Comparison of ENCODE assay signal across 18 cellular contexts in the genomic region with DNA sequence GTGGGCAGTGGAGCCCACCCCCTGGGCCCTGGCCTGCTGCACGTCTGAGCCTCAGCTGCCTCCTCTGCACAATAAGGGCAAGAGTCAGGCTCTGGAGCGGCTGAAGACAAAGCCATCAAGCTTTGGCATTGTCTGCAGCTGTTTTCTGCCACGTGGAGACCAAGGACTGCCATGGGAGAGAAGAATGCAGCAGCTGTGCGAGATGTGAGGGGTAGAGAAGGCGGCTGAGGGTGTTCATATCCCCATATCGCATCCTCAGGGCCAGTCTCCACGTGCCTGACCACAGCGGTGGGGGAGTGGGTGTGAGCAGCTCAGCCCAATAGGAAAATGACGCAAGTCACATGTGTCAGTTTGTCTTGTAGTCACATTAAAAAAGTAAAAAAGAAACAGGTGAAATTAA. TPM values are rescaled to one million over a fixed set of nuclear protein-coding genes. Genes with fewer than 3 reads are reported as not detected.
DNase-seq lines count a peak whose midpoint lies in the region; ATAC-seq, FAIRE-seq and TF ChIP-seq lines count a peak whose summit lies in the region.
"Had no signal": no experiment of that assay in that cellular context is flagged by ENCODE, and none has a peak within 500 bp of the region (broad histone marks: within the 10 kb centered on the region; RNA-seq: fewer than 3 reads in every experiment).

No MANE protein-coding gene starts in this region.

- no peaks in the 10 kb centered on the region for H3K9me2 ChIP-seq in SK-N-SH

- H3K79me2 ChIP-seq in SK-N-SH (ENCODE audit: insufficient read depth) (no peaks in the 10 kb centered on the region), parathyroid adenoma (no peaks in the 10 kb centered on the region)

- FAIRE-seq in frontal cortex (lab: Jason Lieb, UNC): no peak
- FAIRE-seq: GM12891, TTC549 had no signal

- WGBS in SK-N-SH (ENCODE audit: low lambda C conversion rate): 83% methylated on average over 7 of the region's 9 CpGs
- 74 to 78% (median 74%) methylated on average over 9 of the region's 9 CpGs for WGBS in heart left ventricle, 4 donors
- 76 to 82% methylated on average over 9 of the region's 9 CpGs for WGBS in upper lobe of left lung, 2 donors

- TF ChIP-seq EP300 in SK-N-SH (IDR thresholded peaks at IDR 0.05; ENCODE audit: borderline replicate concordance in 1 of 2, low read depth in 1 of 2, low read length in 1 of 2): no peak
- TF ChIP-seq EP300 in upper lobe of left lung (IDR thresholded peaks at IDR 0.05): no peak

- TF ChIP-seq RAD21 in SK-N-SH (IDR thresholded peaks at IDR 0.05; ENCODE audit: low read length): no peak

- H3K4me3 ChIP-seq in SK-N-SH (ENCODE audit: low read depth in 2 of 2, low read length in 1 of 2) (no peak overlapping the region), heart left ventricle (no peak overlapping the region), parathyroid adenoma (ENCODE audit: low read depth, low read length) (no peak overlapping the region), upper lobe of left lung (no peak overlapping the region)
- H3K4me3 ChIP-seq: ovary, SJSA1 had no signal

- H3K4me1 ChIP-seq in SK-N-SH (ENCODE audit: control insufficient read depth in 1 of 2, insufficient read depth in 2 of 2, low read depth in 1 of 2, low read length in 1 of 2) (peaks cover 0 to 12% of the 10 kb centered on the region in 2 experiments; a peak in 2 of 4 replicates), heart left ventricle (peaks cover 0 to 44% (median 22%) of the 10 kb centered on the region in 12 donors), parathyroid adenoma (no peaks in the 10 kb centered on the region), upper lobe of left lung (peaks cover 0 to 23% (median 14%) of the 10 kb centered on the region in 4 donors)
- H3K4me1 ChIP-seq: SJSA1 had no signal

- H3K9ac ChIP-seq in SK-N-SH (no peak overlapping the region), parathyroid adenoma (no peak overlapping the region)

- TF ChIP-seq CTCF in SK-N-SH (IDR thresholded peaks at IDR 0.05) (no peak), heart left ventricle (IDR thresholded peaks at IDR 0.05) (no peak), parathyroid adenoma (IDR thresholded peaks at IDR 0.05) (no peak), upper lobe of left lung (IDR thresholded peaks at IDR 0.05) (no peak)

- H3K27me3 ChIP-seq in SK-N-SH (ENCODE audit: insufficient read depth) (no peaks in the 10 kb centered on the region), heart left ventricle (no peaks in the 10 kb centered on the region), parathyroid adenoma (ENCODE audit: control insufficient read depth, insufficient read depth, low read length) (no peaks in the 10 kb centered on the region), upper lobe of left lung (no peaks in the 10 kb centered on the region)
- H3K27me3 ChIP-seq: ovary, SJSA1 had no signal

- no peak overlapping the region for H3K4me2 ChIP-seq in SK-N-SH
- H3K4me2 ChIP-seq in parathyroid adenoma (ENCODE audit: low read length): no peak overlapping the region

- POLR2A ChIA-PET in SK-N-SH (lab: Yijun Ruan, JAX): no interaction called here

- no peak for ATAC-seq in SK-N-SH treated with all-trans-retinoic acid at 6 μM for 48 hours
- ATAC-seq in heart left ventricle: peak in 1 of 4 donors; percentile 11
- peak in 1 of 2 donors; percentile 18 for ATAC-seq in upper lobe of left lung (ENCODE audit: low FRiP score in 2 of 2)
- no peak for ATAC-seq in GM18909 (IDR thresholded peaks at IDR 0.05; ENCODE audit: poor library complexity, unreplicated experiment)
- no peak for ATAC-seq in HG03442 (IDR thresholded peaks at IDR 0.05; ENCODE audit: unreplicated experiment)

- H3F3A ChIP-seq in SK-N-SH (replicated peaks; ENCODE audit: insufficient read depth): no peaks in the 10 kb centered on the region

- H3K36me3 ChIP-seq in SK-N-SH (replicated peaks in 1 of 2; ENCODE audit: control insufficient read depth in 1 of 2, insufficient read depth in 2 of 2, low read length in 1 of 2) (no peaks in the 10 kb centered on the region), heart left ventricle (no peaks in the 10 kb centered on the region), parathyroid adenoma (ENCODE audit: control insufficient read depth, insufficient read depth, low read length) (no peaks in the 10 kb centered on the region), upper lobe of left lung (no peaks in the 10 kb centered on the region)
- H3K36me3 ChIP-seq: ovary, SJSA1 had no signal

- H4K20me1 ChIP-seq in SK-N-SH (ENCODE audit: insufficient read depth): no peaks in the 10 kb centered on the region

- DNase-seq in SK-N-SH: no peak
- no peak for DNase-seq in heart left ventricle
- DNase-seq in upper lobe of left lung: no peak
- no peak for DNase-seq in frontal cortex (ENCODE audit: low spot score in 2 of 2)
- DNase-seq: 8988T; activated CD4-positive, alpha-beta memory T cell treated with anti-CD3 and anti-CD28 coated beads, Interleukin-2, amount 10 ng/mL, durations not matched to agents 7 days and 5 days; amniotic stem cell; CD4-positive, CD25-positive, alpha-beta regulatory T cell; mesendoderm; NCI-H2029 treated with DMSO at 0.1 percent for 48 hours; ovary had no signal

- intact Hi-C loops in heart left ventricle (cut with DNase I): no loop called here

- H3K27ac ChIP-seq in SK-N-SH (ENCODE audit: low read depth in 2 of 2, low read length in 1 of 2) (no peak overlapping the region; a peak in 1 of 4 replicates), heart left ventricle (peak overlapping the region in 11 of 12 donors; percentile 24 to 76 (median 59)), parathyroid adenoma (peak overlapping the region; percentile 1), upper lobe of left lung (peak overlapping the region in 3 of 4 donors; percentile 5 to 51 (median 26))
- H3K27ac ChIP-seq: SJSA1 had no signal

- no peak for TF ChIP-seq POLR2A in heart left ventricle (IDR thresholded peaks at IDR 0.05)
- TF ChIP-seq POLR2A in upper lobe of left lung (IDR thresholded peaks at IDR 0.05): no peak

- CTCF ChIA-PET in SK-N-SH (lab: Yijun Ruan, JAX): interaction anchor here (0.8 to 2.4 kb wide), 4 partner anchors 13 to 341 kb away, joined by 3 to 9 read pairs (median 7); no protein-coding TSS in a partner anchor

- H3K9me3 ChIP-seq in SK-N-SH: no peaks in the 10 kb centered on the region
- no peaks in the 10 kb centered on the region for H3K9me3 ChIP-seq in heart left ventricle
- no peaks in the 10 kb centered on the region for H3K9me3 ChIP-seq in parathyroid adenoma (ENCODE audit: control insufficient read depth, low read length)
- no peaks in the 10 kb centered on the region for H3K9me3 ChIP-seq in upper lobe of left lung
- H3K9me3 ChIP-seq: ovary, SJSA1 had no signal

- H2AFZ ChIP-seq in SK-N-SH (ENCODE audit: low read depth) (peak overlapping the region; percentile 63; the same call in 1 of the 2 replicates), parathyroid adenoma (no peak overlapping the region)

TF ChIP-seq in SK-N-SH, 30 proteins besides CTCF, POLR2A, EP300 and RAD21 (continues in another document):
- TF ChIP-seq RFX5 (IDR thresholded peaks at IDR 0.05; ENCODE audit: low read length): no peak
- no peak for TF ChIP-seq ELF1 (IDR thresholded peaks at IDR 0.05)
- no peak for TF ChIP-seq NFIC (IDR thresholded peaks at IDR 0.05; ENCODE audit: borderline replicate concordance)
- no peak for TF ChIP-seq TCF12 (IDR thresholded peaks at IDR 0.05)
- no peak for TF ChIP-seq CHD2 (IDR thresholded peaks at IDR 0.05; ENCODE audit: low read length, partially characterized antibody)
- no peak for TF ChIP-seq YY1 (IDR thresholded peaks at IDR 0.05; ENCODE audit: low read depth)

TF ChIP-seq in SK-N-SH treated with all-trans-retinoic acid at 6 μM for 48 hours, 23 proteins besides CTCF, POLR2A, EP300 and RAD21 (continues in another document):
- TF ChIP-seq ZC3H10 (CRISPR knock-in tag; IDR thresholded peaks at IDR 0.05) (no peak), ZFP3 (CRISPR knock-in tag; IDR thresholded peaks at IDR 0.05) (no peak)

RNA-seq across cellular contexts. Expression of a gene that starts 6.8 kb away (rescaled TPM):
- polyA plus RNA-seq in SK-N-SH (2012; rRNA removed): 0.65 and 0.67 TPM in 2 replicates
- 0.22 and 0.54 TPM in 2 replicates for polyA plus RNA-seq in SK-N-SH (2012; cell fraction: cytosol; rRNA removed)
- 0.40 and 0.51 TPM in 2 replicates for polyA plus RNA-seq in SK-N-SH (2012; cell fraction: nucleus; rRNA removed)
- total RNA-seq in heart left ventricle: 1 to 10 TPM in 5 of 9 donors, under 1 TPM in 4; 0.44 to 1.6 (median 1.0) TPM
- polyA plus RNA-seq in heart left ventricle: 1 to 10 TPM in 1 of 2 donors, under 1 TPM in 1; 0.67 to 1.1 TPM
- 1 to 10 TPM in 1 of 6 donors, under 1 TPM in 4, not detected in 1; 0.39 to 3.1 (median 0.61) TPM for total RNA-seq in upper lobe of left lung
- total RNA-seq in frontal cortex: 2.0 TPM
- total RNA-seq: activated CD4-positive, alpha-beta memory T cell treated with anti-CD3 and anti-CD28 coated beads, Interleukin-2, amount 10 ng/mL, durations not matched to agents 7 days and 5 days; CD4-positive, CD25-positive, alpha-beta regulatory T cell had no signal
- polyA plus RNA-seq: CD4-positive, CD25-positive, alpha-beta regulatory T cell had no signal

RNA-seq across cellular contexts. Expression of a gene that starts 36.2 kb away (rescaled TPM):
- polyA plus RNA-seq in SK-N-SH (2012; rRNA removed) (1.5 and 2.2 TPM in 2 replicates), heart left ventricle (1 to 10 TPM; 2.2 to 4.1 TPM)
- 1.7 and 1.8 TPM in 2 replicates for polyA plus RNA-seq in SK-N-SH (2012; cell fraction: cytosol; rRNA removed)
- polyA plus RNA-seq in SK-N-SH (2012; cell fraction: nucleus; rRNA removed): 2.7 and 5.7 TPM in 2 replicates
- total RNA-seq in heart left ventricle (1 to 10 TPM; 2.2 to 5.0 (median 3.4) TPM), upper lobe of left lung (1 to 10 TPM in 5 of 6 donors, under 1 TPM in 1; 0.76 to 4.2 (median 3.2) TPM), frontal cortex (33.8 TPM)
- total RNA-seq: CD4-positive, CD25-positive, alpha-beta regulatory T cell had no signal

RNA-seq across cellular contexts. Expression of a gene that starts 51.3 kb away (rescaled TPM):
- polyA plus RNA-seq in SK-N-SH (2012; rRNA removed) (6.6 and 7.1 TPM in 2 replicates), heart left ventricle (1 to 10 TPM; 3.5 to 4.1 TPM)
- polyA plus RNA-seq in SK-N-SH (2012; cell fraction: cytosol; rRNA removed): 4.7 and 5.3 TPM in 2 replicates
- polyA plus RNA-seq in SK-N-SH (2012; cell fraction: nucleus; rRNA removed): 5.2 and 5.7 TPM in 2 replicates
- total RNA-seq in heart left ventricle (10 to 100 TPM in 2 of 9 donors, 1 to 10 TPM in 7; 4.1 to 12.4 (median 7.6) TPM), upper lobe of left lung (10 to 100 TPM; 15.6 to 25.2 (median 21.2) TPM), frontal cortex (0.82 TPM)
- total RNA-seq: activated CD4-positive, alpha-beta memory T cell treated with anti-CD3 and anti-CD28 coated beads, Interleukin-2, amount 10 ng/mL, durations not matched to agents 7 days and 5 days; CD4-positive, CD25-positive, alpha-beta regulatory T cell had no signal
- polyA plus RNA-seq: CD4-positive, CD25-positive, alpha-beta regulatory T cell had no signal

RNA-seq across cellular contexts. Expression of a gene that starts 55.2 kb away (rescaled TPM):
- polyA plus RNA-seq in SK-N-SH (2012; rRNA removed): 22.3 and 28.3 TPM in 2 replicates
- polyA plus RNA-seq in SK-N-SH (2012; cell fraction: cytosol; rRNA removed): 38.0 and 59.3 TPM in 2 replicates
- 9.5 and 24.0 TPM in 2 replicates for polyA plus RNA-seq in SK-N-SH (2012; cell fraction: nucleus; rRNA removed)
- 10 to 100 TPM; 39.7 to 81.6 (median 49.7) TPM for total RNA-seq in heart left ventricle
- polyA plus RNA-seq in heart left ventricle: 10 to 100 TPM; 22.7 to 32.5 TPM
- total RNA-seq in upper lobe of left lung: 100 to 1,000 TPM in 2 of 6 donors, 10 to 100 TPM in 4; 26.7 to 115 (median 60.7) TPM
- 56.3 TPM for total RNA-seq in frontal cortex

RNA-seq across cellular contexts. Expression of a gene that starts 58.0 kb away (rescaled TPM):
- polyA plus RNA-seq in SK-N-SH (2012; rRNA removed) (221 and 279 TPM in 2 replicates), heart left ventricle (1 to 10 TPM; 1.6 to 9.0 TPM)
- 275 and 326 TPM in 2 replicates for polyA plus RNA-seq in SK-N-SH (2012; cell fraction: cytosol; rRNA removed)
- 88.1 and 137 TPM in 2 replicates for polyA plus RNA-seq in SK-N-SH (2012; cell fraction: nucleus; rRNA removed)
- total RNA-seq in heart left ventricle (10 to 100 TPM in 1 of 9 donors, 1 to 10 TPM in 7, under 1 TPM in 1; 0.70 to 22.9 (median 1.7) TPM), upper lobe of left lung (10 to 100 TPM in 3 of 6 donors, 1 to 10 TPM in 3; 4.3 to 34.8 (median 9.6) TPM), frontal cortex (12.6 TPM)

Comparison
In these comparisons a context has a peak if more than half of its experiments do, and no peak if none do; other contexts are left out.
1. H3K27ac ChIP-seq: peak in heart left ventricle (11 of 12), parathyroid adenoma (single experiment) and upper lobe of left lung (3 of 4); none in SK-N-SH (0 of 2).